ENCODE assay signal across 1 cellular context in the genomic region with DNA sequence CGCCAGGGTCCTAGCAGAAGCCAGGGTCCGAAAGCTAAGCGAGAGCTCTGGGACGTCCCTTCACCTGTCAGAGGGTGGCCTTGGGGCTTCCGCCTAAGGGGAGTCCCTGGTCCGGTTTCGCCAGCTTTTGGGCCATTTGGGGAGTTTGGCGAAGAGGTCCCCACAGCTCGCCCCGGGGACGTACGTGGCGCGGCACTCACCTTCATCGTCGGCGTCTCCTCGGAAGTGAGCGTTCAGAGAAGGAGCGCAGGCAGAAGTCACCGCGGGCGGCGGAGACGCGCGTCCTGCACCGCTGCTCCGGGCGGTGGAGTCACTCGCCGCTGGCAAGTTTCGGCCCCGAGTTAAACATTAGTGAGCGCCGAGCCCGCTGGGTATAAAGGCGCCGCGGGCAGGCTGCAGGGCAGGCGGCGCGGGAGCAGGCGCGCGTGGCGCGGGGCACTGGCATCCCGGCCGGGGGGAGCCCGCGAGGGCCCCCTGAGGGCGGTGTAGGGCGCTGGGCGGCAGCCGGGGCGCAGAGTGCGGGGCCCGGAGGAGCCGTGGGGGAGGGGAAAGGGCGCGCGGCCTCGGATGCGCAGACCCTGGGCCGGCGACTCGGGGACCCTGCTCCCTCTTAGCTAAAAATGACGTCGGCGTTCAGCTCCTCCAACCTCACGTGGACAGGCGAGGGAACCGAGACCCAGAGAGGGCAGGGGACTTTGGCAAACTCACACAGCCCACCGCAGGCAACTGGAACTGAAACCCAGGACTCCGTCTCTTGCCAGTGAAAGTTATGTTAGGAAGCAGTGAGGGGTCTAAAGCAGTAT.
TF ChIP-seq lines count a peak whose summit lies in the region.

A gene (minus strand): TSS at position 440 of the 803 bp plus-strand sequence. CDS start 234 bp downstream, at position 206.

TF ChIP-seq in HepG2, 621 proteins besides CTCF, POLR2A, EP300 and RAD21 (continued from another document and continues in another):
- peak; percentile 66; the same call in 1 of the 2 replicates for TF ChIP-seq PRMT3 (CRISPR knock-in tag; IDR thresholded peaks at IDR 0.05; ENCODE audit: borderline replicate concordance, low read depth)
- no peak for TF ChIP-seq GABPA (IDR thresholded peaks at IDR 0.05; ENCODE audit: low read depth, low read length)
- no peak for TF ChIP-seq GABPA (CRISPR knock-in tag; IDR thresholded peaks at IDR 0.05; ENCODE audit: low read depth)
- no peak for TF ChIP-seq HCFC1 (IDR thresholded peaks at IDR 0.05; ENCODE audit: low read depth, low read length)
- TF ChIP-seq JARID2 (CRISPR knock-in tag; IDR thresholded peaks at IDR 0.05; ENCODE audit: insufficient replicate concordance), result no peak
- TF ChIP-seq PHF5A (CRISPR knock-in tag; IDR thresholded peaks at IDR 0.05; ENCODE audit: low read depth, unreplicated experiment), result no peak
- 0 out of 2 replicates have a peak, but pooled peaks have one; percentile 58 for TF ChIP-seq ZNF446 (CRISPR knock-in tag; IDR thresholded peaks at IDR 0.05)
- peak; percentile 95; the same call in 1 of the 2 replicates for TF ChIP-seq ZNF34 (CRISPR knock-in tag; IDR thresholded peaks at IDR 0.05; ENCODE audit: borderline replicate concordance)
- TF ChIP-seq ZNF335 (CRISPR knock-in tag; IDR thresholded peaks at IDR 0.05), result no peak
- no peak for TF ChIP-seq HOXA7 (CRISPR knock-in tag; IDR thresholded peaks at IDR 0.05)
- peak; percentile 32; the same call in 1 of the 2 replicates for TF ChIP-seq REPIN1 (CRISPR knock-in tag; IDR thresholded peaks at IDR 0.05; ENCODE audit: borderline replicate concordance, low read depth)
- TF ChIP-seq, protein P1, sequence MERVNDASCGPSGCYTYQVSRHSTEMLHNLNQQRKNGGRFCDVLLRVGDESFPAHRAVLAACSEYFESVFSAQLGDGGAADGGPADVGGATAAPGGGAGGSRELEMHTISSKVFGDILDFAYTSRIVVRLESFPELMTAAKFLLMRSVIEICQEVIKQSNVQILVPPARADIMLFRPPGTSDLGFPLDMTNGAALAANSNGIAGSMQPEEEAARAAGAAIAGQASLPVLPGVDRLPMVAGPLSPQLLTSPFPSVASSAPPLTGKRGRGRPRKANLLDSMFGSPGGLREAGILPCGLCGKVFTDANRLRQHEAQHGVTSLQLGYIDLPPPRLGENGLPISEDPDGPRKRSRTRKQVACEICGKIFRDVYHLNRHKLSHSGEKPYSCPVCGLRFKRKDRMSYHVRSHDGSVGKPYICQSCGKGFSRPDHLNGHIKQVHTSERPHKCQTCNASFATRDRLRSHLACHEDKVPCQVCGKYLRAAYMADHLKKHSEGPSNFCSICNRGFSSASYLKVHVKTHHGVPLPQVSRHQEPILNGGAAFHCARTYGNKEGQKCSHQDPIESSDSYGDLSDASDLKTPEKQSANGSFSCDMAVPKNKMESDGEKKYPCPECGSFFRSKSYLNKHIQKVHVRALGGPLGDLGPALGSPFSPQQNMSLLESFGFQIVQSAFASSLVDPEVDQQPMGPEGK (CRISPR knock-in tag; IDR thresholded peaks at IDR 0.05), result peak; percentile 64
- TF ChIP-seq ZNF10 (CRISPR knock-in tag; IDR thresholded peaks at IDR 0.05; ENCODE audit: borderline replicate concordance, low read depth), result no peak
- TF ChIP-seq TEAD3 (CRISPR knock-in tag; optimal IDR thresholded peaks at IDR 0.05; ENCODE audit: borderline replicate concordance), result peak; percentile 23
- peak; percentile 42; the same call in 1 of the 2 replicates for TF ChIP-seq CHD2 (IDR thresholded peaks at IDR 0.05; ENCODE audit: low read depth, low read length)
- no peak for TF ChIP-seq ZNF382 (CRISPR knock-in tag; IDR thresholded peaks at IDR 0.05; ENCODE audit: borderline replicate concordance)
- TF ChIP-seq, protein P2, sequence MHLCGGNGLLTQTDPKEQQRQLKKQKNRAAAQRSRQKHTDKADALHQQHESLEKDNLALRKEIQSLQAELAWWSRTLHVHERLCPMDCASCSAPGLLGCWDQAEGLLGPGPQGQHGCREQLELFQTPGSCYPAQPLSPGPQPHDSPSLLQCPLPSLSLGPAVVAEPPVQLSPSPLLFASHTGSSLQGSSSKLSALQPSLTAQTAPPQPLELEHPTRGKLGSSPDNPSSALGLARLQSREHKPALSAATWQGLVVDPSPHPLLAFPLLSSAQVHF (CRISPR knock-in tag; IDR thresholded peaks at IDR 0.05), result no peak
- TF ChIP-seq, protein P3, sequence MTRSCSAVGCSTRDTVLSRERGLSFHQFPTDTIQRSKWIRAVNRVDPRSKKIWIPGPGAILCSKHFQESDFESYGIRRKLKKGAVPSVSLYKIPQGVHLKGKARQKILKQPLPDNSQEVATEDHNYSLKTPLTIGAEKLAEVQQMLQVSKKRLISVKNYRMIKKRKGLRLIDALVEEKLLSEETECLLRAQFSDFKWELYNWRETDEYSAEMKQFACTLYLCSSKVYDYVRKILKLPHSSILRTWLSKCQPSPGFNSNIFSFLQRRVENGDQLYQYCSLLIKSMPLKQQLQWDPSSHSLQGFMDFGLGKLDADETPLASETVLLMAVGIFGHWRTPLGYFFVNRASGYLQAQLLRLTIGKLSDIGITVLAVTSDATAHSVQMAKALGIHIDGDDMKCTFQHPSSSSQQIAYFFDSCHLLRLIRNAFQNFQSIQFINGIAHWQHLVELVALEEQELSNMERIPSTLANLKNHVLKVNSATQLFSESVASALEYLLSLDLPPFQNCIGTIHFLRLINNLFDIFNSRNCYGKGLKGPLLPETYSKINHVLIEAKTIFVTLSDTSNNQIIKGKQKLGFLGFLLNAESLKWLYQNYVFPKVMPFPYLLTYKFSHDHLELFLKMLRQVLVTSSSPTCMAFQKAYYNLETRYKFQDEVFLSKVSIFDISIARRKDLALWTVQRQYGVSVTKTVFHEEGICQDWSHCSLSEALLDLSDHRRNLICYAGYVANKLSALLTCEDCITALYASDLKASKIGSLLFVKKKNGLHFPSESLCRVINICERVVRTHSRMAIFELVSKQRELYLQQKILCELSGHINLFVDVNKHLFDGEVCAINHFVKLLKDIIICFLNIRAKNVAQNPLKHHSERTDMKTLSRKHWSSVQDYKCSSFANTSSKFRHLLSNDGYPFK (CRISPR knock-in tag; IDR thresholded peaks at IDR 0.05; ENCODE audit: borderline replicate concordance), result peak; percentile 22; the same call in 1 of the 2 replicates
- 0 out of 2 replicates have a peak, but pooled peaks have one; percentile 34 for TF ChIP-seq SSRP1 (CRISPR knock-in tag; IDR thresholded peaks at IDR 0.05)
- TF ChIP-seq ZMYM2 (CRISPR knock-in tag; IDR thresholded peaks at IDR 0.05), result peak; percentile 59; the same call in 1 of the 2 replicates
- TF ChIP-seq NONO (IDR thresholded peaks at IDR 0.05), result no peak
- no peak; the same call in 1 of the 2 replicates for TF ChIP-seq NONO (CRISPR knock-in tag; conservative IDR thresholded peaks at IDR 0.05)
- TF ChIP-seq MATR3 (CRISPR knock-in tag; IDR thresholded peaks at IDR 0.05), result no peak
- TF ChIP-seq, protein P4, sequence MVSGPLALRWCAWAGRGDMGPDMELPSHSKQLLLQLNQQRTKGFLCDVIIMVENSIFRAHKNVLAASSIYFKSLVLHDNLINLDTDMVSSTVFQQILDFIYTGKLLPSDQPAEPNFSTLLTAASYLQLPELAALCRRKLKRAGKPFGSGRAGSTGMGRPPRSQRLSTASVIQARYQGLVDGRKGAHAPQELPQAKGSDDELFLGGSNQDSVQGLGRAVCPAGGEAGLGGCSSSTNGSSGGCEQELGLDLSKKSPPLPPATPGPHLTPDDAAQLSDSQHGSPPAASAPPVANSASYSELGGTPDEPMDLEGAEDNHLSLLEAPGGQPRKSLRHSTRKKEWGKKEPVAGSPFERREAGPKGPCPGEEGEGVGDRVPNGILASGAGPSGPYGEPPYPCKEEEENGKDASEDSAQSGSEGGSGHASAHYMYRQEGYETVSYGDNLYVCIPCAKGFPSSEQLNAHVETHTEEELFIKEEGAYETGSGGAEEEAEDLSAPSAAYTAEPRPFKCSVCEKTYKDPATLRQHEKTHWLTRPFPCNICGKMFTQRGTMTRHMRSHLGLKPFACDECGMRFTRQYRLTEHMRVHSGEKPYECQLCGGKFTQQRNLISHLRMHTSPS (CRISPR knock-in tag; IDR thresholded peaks at IDR 0.05; ENCODE audit: low read depth), result no peak; the same call in 1 of the 2 replicates
- peak; percentile 51; the same call in 1 of the 2 replicates for TF ChIP-seq AKAP8 (CRISPR knock-in tag; IDR thresholded peaks at IDR 0.05)
- TF ChIP-seq, protein P5, sequence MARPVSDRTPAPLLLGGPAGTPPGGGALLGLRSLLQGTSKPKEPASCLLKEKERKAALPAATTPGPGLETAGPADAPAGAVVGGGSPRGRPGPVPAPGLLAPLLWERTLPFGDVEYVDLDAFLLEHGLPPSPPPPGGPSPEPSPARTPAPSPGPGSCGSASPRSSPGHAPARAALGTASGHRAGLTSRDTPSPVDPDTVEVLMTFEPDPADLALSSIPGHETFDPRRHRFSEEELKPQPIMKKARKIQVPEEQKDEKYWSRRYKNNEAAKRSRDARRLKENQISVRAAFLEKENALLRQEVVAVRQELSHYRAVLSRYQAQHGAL (CRISPR knock-in tag; IDR thresholded peaks at IDR 0.05; ENCODE audit: not compliant biosample characterization), result peak; percentile 27
- TF ChIP-seq, protein P6, sequence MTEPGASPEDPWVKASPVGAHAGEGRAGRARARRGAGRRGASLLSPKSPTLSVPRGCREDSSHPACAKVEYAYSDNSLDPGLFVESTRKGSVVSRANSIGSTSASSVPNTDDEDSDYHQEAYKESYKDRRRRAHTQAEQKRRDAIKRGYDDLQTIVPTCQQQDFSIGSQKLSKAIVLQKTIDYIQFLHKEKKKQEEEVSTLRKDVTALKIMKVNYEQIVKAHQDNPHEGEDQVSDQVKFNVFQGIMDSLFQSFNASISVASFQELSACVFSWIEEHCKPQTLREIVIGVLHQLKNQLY (CRISPR knock-in tag; IDR thresholded peaks at IDR 0.05), result no peak
- 0 out of 2 replicates have a peak, but pooled peaks have one; percentile 78 for TF ChIP-seq ZFP62 (CRISPR knock-in tag; IDR thresholded peaks at IDR 0.05)
- TF ChIP-seq ZNF264 (CRISPR knock-in tag; IDR thresholded peaks at IDR 0.05), result no peak
- TF ChIP-seq GTF3A (CRISPR knock-in tag; conservative IDR thresholded peaks at IDR 0.05), result peak; percentile 74; the same call in 1 of the 2 replicates
- TF ChIP-seq, protein P7, sequence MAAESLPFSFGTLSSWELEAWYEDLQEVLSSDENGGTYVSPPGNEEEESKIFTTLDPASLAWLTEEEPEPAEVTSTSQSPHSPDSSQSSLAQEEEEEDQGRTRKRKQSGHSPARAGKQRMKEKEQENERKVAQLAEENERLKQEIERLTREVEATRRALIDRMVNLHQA (CRISPR knock-in tag; IDR thresholded peaks at IDR 0.05), result no peak
- TF ChIP-seq, protein P8, sequence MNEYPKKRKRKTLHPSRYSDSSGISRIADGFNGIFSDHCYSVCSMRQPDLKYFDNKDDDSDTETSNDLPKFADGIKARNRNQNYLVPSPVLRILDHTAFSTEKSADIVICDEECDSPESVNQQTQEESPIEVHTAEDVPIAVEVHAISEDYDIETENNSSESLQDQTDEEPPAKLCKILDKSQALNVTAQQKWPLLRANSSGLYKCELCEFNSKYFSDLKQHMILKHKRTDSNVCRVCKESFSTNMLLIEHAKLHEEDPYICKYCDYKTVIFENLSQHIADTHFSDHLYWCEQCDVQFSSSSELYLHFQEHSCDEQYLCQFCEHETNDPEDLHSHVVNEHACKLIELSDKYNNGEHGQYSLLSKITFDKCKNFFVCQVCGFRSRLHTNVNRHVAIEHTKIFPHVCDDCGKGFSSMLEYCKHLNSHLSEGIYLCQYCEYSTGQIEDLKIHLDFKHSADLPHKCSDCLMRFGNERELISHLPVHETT (CRISPR knock-in tag; conservative IDR thresholded peaks at IDR 0.05), result no peak
- no peak for TF ChIP-seq MIXL1 (CRISPR knock-in tag; IDR thresholded peaks at IDR 0.05)
- TF ChIP-seq MED1 (CRISPR knock-in tag; IDR thresholded peaks at IDR 0.05), result no peak; the same call in 1 of the 2 replicates
- TF ChIP-seq HNRNPLL (IDR thresholded peaks at IDR 0.05; ENCODE audit: low read depth, low read length, poor library complexity, severe bottlenecking), result peak; percentile 90
- no peak for TF ChIP-seq ZNF263 (CRISPR knock-in tag; IDR thresholded peaks at IDR 0.05)
- 0 out of 2 replicates have a peak, but pooled peaks have one; percentile 31 for TF ChIP-seq HOXD1 (CRISPR knock-in tag; IDR thresholded peaks at IDR 0.05)
- TF ChIP-seq ZSCAN30 (CRISPR knock-in tag; IDR thresholded peaks at IDR 0.05), result no peak
- peak; percentile 63; the same call in 1 of the 2 replicates for TF ChIP-seq PHF8 (CRISPR knock-in tag; IDR thresholded peaks at IDR 0.05)
- TF ChIP-seq ZNF543 (CRISPR knock-in tag; IDR thresholded peaks at IDR 0.05), result peak; percentile 70; the same call in 1 of the 2 replicates
- TF ChIP-seq ZNF296 (CRISPR knock-in tag; conservative IDR thresholded peaks at IDR 0.05), result no peak
- no peak for TF ChIP-seq ZNF598 (CRISPR knock-in tag; IDR thresholded peaks at IDR 0.05; ENCODE audit: borderline replicate concordance)
- no peak; the same call in 1 of the 2 replicates for TF ChIP-seq ZNF564 (CRISPR knock-in tag; IDR thresholded peaks at IDR 0.05)
- TF ChIP-seq, protein P9, sequence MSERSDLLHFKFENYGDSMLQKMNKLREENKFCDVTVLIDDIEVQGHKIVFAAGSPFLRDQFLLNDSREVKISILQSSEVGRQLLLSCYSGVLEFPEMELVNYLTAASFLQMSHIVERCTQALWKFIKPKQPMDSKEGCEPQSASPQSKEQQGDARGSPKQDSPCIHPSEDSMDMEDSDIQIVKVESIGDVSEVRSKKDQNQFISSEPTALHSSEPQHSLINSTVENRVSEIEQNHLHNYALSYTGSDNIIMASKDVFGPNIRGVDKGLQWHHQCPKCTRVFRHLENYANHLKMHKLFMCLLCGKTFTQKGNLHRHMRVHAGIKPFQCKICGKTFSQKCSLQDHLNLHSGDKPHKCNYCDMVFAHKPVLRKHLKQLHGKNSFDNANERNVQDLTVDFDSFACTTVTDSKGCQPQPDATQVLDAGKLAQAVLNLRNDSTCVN (CRISPR knock-in tag; IDR thresholded peaks at IDR 0.05; ENCODE audit: borderline replicate concordance), result no peak
- no peak for TF ChIP-seq ZNF562 (CRISPR knock-in tag; IDR thresholded peaks at IDR 0.05; ENCODE audit: borderline replicate concordance)
- 0 out of 2 replicates have a peak, but pooled peaks have one; percentile 25 for TF ChIP-seq ZNF121 (CRISPR knock-in tag; IDR thresholded peaks at IDR 0.05)
- TF ChIP-seq THYN1 (CRISPR knock-in tag; IDR thresholded peaks at IDR 0.05; ENCODE audit: borderline replicate concordance, low read depth), result no peak
- TF ChIP-seq CBX1 (IDR thresholded peaks at IDR 0.05; ENCODE audit: low read depth), result no peak
- TF ChIP-seq RELA (CRISPR knock-in tag; IDR thresholded peaks at IDR 0.05), result no peak; the same call in 1 of the 2 replicates
- 0 out of 2 replicates have a peak, but pooled peaks have one; percentile 55 for TF ChIP-seq CENPT (CRISPR knock-in tag; IDR thresholded peaks at IDR 0.05; ENCODE audit: low read depth)
- TF ChIP-seq MTF2 (CRISPR knock-in tag; IDR thresholded peaks at IDR 0.05; ENCODE audit: borderline replicate concordance), result 0 out of 2 replicates have a peak, but pooled peaks have one; percentile 92
- peak; percentile 8 for TF ChIP-seq HNRNPK (IDR thresholded peaks at IDR 0.05; ENCODE audit: low read depth, low read length, poor library complexity, severe bottlenecking)
- TF ChIP-seq KLF12 (CRISPR knock-in tag; IDR thresholded peaks at IDR 0.05; ENCODE audit: borderline replicate concordance), result no peak
- TF ChIP-seq, protein P10, sequence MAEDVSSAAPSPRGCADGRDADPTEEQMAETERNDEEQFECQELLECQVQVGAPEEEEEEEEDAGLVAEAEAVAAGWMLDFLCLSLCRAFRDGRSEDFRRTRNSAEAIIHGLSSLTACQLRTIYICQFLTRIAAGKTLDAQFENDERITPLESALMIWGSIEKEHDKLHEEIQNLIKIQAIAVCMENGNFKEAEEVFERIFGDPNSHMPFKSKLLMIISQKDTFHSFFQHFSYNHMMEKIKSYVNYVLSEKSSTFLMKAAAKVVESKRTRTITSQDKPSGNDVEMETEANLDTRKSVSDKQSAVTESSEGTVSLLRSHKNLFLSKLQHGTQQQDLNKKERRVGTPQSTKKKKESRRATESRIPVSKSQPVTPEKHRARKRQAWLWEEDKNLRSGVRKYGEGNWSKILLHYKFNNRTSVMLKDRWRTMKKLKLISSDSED (CRISPR knock-in tag; IDR thresholded peaks at IDR 0.05), result no peak
